1 cellular context compared by ENCODE assay signal in genomic region chr20:62940875-62941274, GRCh38.
TF ChIP-seq lines count a peak whose summit lies in the region.

No MANE protein-coding gene starts in this region.

TF ChIP-seq in H1, 55 proteins besides CTCF, POLR2A, EP300 and RAD21:
- TF ChIP-seq CREB1 (IDR thresholded peaks at IDR 0.05) (no peak), TAF1 (IDR thresholded peaks at IDR 0.05; ENCODE audit: low read depth, low read length) (no peak), NRF1 (IDR thresholded peaks at IDR 0.05; ENCODE audit: low read depth, low read length) (no peak), CHD7 (IDR thresholded peaks at IDR 0.05; ENCODE audit: insufficient replicate concordance, low read length) (no peak), SIRT6 (IDR thresholded peaks at IDR 0.05; ENCODE audit: low read length) (no peak), GTF2F1 (IDR thresholded peaks at IDR 0.05; ENCODE audit: borderline replicate concordance, low read depth, low read length) (no peak), CBX8 (IDR thresholded peaks at IDR 0.05; ENCODE audit: borderline replicate concordance, low read depth, low read length) (no peak), ZNF274 (IDR thresholded peaks at IDR 0.05; ENCODE audit: borderline replicate concordance, extremely low read depth, low read length) (no peak), NANOG (IDR thresholded peaks at IDR 0.05; ENCODE audit: insufficient read depth, low read depth, low read length, poor library complexity, severe bottlenecking) (no peak), TBP (IDR thresholded peaks at IDR 0.05; ENCODE audit: low read depth, low read length) (no peak), CHD2 (IDR thresholded peaks at IDR 0.05; ENCODE audit: low read length) (no peak), CBX5 (IDR thresholded peaks at IDR 0.05; ENCODE audit: low read depth, low read length) (no peak), RXRA (IDR thresholded peaks at IDR 0.05; ENCODE audit: insufficient read depth, low read depth, low read length) (no peak), BCL11A (IDR thresholded peaks at IDR 0.05; ENCODE audit: low read depth in 2 of 2, low read length in 2 of 2) (no peak), CEBPB (IDR thresholded peaks at IDR 0.05; ENCODE audit: low read depth, low read length) (no peak), YY1 (IDR thresholded peaks at IDR 0.05; ENCODE audit: low read depth, low read length) (no peak), USF2 (IDR thresholded peaks at IDR 0.05; ENCODE audit: low read length) (no peak)
